8 cellular contexts compared by ENCODE assay signal in the genomic region with DNA sequence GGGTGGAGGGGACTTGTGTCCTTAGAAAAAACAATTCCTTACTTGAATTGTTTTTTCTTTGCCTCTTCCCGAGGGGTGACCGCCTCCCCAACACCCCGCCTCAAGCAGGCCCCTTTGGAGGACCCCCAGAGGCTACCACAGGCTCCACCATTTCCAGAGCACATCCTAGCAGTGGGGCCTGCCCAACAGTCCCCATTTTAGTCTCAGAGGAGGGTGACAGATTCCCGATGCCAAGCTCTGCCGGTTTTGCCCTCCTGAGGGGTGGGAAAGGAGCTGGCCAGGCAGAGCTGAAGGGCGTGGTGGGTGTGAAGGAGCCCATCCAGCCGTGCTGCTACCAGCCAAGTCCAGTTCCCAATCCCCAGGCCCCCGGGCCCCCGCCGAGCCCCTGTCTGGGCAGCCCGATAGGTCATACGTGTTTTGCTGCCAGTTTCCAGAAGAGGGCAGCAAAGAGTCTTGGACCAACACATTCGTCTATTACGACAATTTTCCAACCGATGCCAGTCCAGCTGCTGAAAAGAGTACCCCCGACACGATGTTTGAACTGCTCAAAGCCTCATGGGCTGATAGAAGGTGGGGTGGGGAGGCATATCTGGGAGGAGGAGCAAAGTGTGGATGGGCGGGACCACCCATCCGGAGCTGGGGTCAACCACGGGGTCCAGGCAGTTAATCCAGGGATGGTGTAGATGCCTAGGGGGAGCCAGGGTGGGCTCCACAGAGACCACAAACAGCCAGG. TPM values are rescaled to one million over a fixed set of nuclear protein-coding genes. Genes with fewer than 3 reads are reported as not detected.
DNase-seq lines count a peak whose midpoint lies in the region; ATAC-seq and TF ChIP-seq lines count a peak whose summit lies in the region.

No MANE protein-coding gene starts in this region.

- H3K36me3 Mint-ChIP-seq in WTC11 = no peaks in the 10 kb centered on the region

- DNase-seq in ACHN (peak; percentile 70), GM19240 (ENCODE audit: insufficient read length, low spot score) (peak; percentile 66), NCI-H2227 treated with DMSO at 0.1 percent for 48 hours (lab: John Stamatoyannopoulos, UW) (peak; percentile 41), WTC11 (ENCODE audit: low spot score) (peak; percentile 85), left colon (peak in 1 of 2 donors; percentile 64)
- peak; percentile 58 for DNase-seq in central memory CD4-positive, alpha-beta T cell
- DNase-seq in stimulated activated CD4-positive, alpha-beta T cell treated with anti-CD3 and anti-CD28 coated beads, Interleukin-4, amount 100 ng/mL, for 48 hours (ENCODE audit: low read depth in 2 of 2) = peak; percentile 42 to 49

- ATAC-seq in WTC11 = peak; percentile 81
- peak; percentile 65 for ATAC-seq in left colon
- no peak for ATAC-seq in HG02852 (IDR thresholded peaks at IDR 0.05; ENCODE audit: unreplicated experiment)

- intact Hi-C loops in left colon (cut with DNase I, micrococcal nuclease) = loop anchor here in 1 of 2 donors (10.0 kb wide), 1 partner anchor 78 kb away; no protein-coding TSS in a partner anchor

- in situ Hi-C loops in ACHN (cut with HindIII; ENCODE audit: low pct_ligation_motif_present, low pct_unique_long_range_greater_than_20kb, low sequenced_read_pairs) = no loop called here

- CTCF ChIA-PET in WTC11 (lab: Charles Lee) = interaction anchor here (0.6 to 7.1 kb wide), 26 partner anchors 10 to 279 kb away, joined by 3 to 72 read pairs (median 3); a partner anchor contains a TSS

- H3K27ac Mint-ChIP-seq in WTC11 = no peak overlapping the region

- POLR2A ChIA-PET in WTC11 (lab: Charles Lee) = interaction anchor here (0.8 kb wide), 1 partner anchor 41 kb away, joined by 3 read pairs; no protein-coding TSS in a partner anchor

- TF ChIP-seq CTCF in WTC11 (IDR thresholded peaks at IDR 0.05) = peak; percentile 40; the same call in 1 of the 2 replicates

- no peak overlapping the region for H3K4me3 Mint-ChIP-seq in WTC11

- peaks cover 3% of the 10 kb centered on the region; the same call in 1 of the 2 replicates for H3K9me3 Mint-ChIP-seq in WTC11

- peaks cover 8% of the 10 kb centered on the region; the same call in 1 of the 2 replicates for H3K4me1 Mint-ChIP-seq in WTC11

- no peaks in the 10 kb centered on the region for H3K27me3 Mint-ChIP-seq in WTC11 (ENCODE audit: low read depth)

TF ChIP-seq in WTC11, 78 proteins besides CTCF, POLR2A, EP300 and RAD21:
- TF ChIP-seq, protein P1, sequence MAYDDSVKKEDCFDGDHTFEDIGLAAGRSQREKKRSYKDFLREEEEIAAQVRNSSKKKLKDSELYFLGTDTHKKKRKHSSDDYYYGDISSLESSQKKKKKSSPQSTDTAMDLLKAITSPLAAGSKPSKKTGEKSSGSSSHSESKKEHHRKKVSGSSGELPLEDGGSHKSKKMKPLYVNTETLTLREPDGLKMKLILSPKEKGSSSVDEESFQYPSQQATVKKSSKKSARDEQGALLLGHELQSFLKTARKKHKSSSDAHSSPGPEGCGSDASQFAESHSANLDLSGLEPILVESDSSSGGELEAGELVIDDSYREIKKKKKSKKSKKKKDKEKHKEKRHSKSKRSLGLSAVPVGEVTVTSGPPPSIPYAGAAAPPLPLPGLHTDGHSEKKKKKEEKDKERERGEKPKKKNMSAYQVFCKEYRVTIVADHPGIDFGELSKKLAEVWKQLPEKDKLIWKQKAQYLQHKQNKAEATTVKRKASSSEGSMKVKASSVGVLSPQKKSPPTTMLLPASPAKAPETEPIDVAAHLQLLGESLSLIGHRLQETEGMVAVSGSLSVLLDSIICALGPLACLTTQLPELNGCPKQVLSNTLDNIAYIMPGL (CRISPR knock-in tag; IDR thresholded peaks at IDR 0.05) = no peak
- TF ChIP-seq SMAD4 (CRISPR knock-in tag; IDR thresholded peaks at IDR 0.05) (no peak), TCF7 (CRISPR knock-in tag; IDR thresholded peaks at IDR 0.05; ENCODE audit: low read depth) (no peak), MYBL2 (CRISPR knock-in tag; IDR thresholded peaks at IDR 0.05) (no peak), RELA (CRISPR knock-in tag; IDR thresholded peaks at IDR 0.05; ENCODE audit: borderline replicate concordance) (no peak), GABPB1 (CRISPR knock-in tag; IDR thresholded peaks at IDR 0.05) (no peak), ZNF671 (CRISPR knock-in tag; IDR thresholded peaks at IDR 0.05) (no peak)
- TF ChIP-seq, protein P2, sequence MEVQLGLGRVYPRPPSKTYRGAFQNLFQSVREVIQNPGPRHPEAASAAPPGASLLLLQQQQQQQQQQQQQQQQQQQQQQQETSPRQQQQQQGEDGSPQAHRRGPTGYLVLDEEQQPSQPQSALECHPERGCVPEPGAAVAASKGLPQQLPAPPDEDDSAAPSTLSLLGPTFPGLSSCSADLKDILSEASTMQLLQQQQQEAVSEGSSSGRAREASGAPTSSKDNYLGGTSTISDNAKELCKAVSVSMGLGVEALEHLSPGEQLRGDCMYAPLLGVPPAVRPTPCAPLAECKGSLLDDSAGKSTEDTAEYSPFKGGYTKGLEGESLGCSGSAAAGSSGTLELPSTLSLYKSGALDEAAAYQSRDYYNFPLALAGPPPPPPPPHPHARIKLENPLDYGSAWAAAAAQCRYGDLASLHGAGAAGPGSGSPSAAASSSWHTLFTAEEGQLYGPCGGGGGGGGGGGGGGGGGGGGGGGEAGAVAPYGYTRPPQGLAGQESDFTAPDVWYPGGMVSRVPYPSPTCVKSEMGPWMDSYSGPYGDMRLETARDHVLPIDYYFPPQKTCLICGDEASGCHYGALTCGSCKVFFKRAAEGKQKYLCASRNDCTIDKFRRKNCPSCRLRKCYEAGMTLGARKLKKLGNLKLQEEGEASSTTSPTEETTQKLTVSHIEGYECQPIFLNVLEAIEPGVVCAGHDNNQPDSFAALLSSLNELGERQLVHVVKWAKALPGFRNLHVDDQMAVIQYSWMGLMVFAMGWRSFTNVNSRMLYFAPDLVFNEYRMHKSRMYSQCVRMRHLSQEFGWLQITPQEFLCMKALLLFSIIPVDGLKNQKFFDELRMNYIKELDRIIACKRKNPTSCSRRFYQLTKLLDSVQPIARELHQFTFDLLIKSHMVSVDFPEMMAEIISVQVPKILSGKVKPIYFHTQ (CRISPR knock-in tag; IDR thresholded peaks at IDR 0.05) = no peak
- TF ChIP-seq, protein P3, sequence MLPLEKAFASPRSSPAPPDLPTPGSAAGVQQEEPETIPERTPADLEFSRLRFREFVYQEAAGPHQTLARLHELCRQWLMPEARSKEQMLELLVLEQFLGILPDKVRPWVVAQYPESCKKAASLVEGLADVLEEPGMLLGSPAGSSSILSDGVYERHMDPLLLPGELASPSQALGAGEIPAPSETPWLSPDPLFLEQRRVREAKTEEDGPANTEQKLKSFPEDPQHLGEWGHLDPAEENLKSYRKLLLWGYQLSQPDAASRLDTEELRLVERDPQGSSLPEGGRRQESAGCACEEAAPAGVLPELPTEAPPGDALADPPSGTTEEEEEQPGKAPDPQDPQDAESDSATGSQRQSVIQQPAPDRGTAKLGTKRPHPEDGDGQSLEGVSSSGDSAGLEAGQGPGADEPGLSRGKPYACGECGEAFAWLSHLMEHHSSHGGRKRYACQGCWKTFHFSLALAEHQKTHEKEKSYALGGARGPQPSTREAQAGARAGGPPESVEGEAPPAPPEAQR (CRISPR knock-in tag; IDR thresholded peaks at IDR 0.05) = no peak
TF ChIP-seq in WTC11: peak in this region for 0.

RNA-seq across cellular contexts. Expression of a gene that starts 18.8 kb away (rescaled TPM):
- total RNA-seq in WTC11 (2021) = 91.6 to 97.7 TPM (median 93.9 TPM) in 3 replicates
- 10 to 100 TPM; 44.4 to 51.2 TPM for total RNA-seq in left colon

RNA-seq across cellular contexts. Expression of a gene that starts 46.1 kb away (rescaled TPM):
- 15.1 to 16.3 TPM (median 15.2 TPM) in 3 replicates for total RNA-seq in WTC11 (2021)
- 1 to 10 TPM; 2.0 to 2.1 TPM for total RNA-seq in left colon

RNA-seq across cellular contexts. Expression of a gene that starts 46.9 kb away (rescaled TPM):
- total RNA-seq in WTC11 (2021) (89.8 to 96.1 TPM (median 90.4 TPM) in 3 replicates), left colon (10 to 100 TPM; 12.9 to 17.6 TPM)
